Comparison of ENCODE assay signal across 1 cellular context in genomic region chr7:40870108-40870507, GRCh38.
TF ChIP-seq lines count a peak whose summit lies in the region.

No MANE protein-coding gene starts in this region.

TF ChIP-seq in GM23338, 12 proteins besides CTCF, POLR2A, EP300 and RAD21:
- TF ChIP-seq ZNF462 (CRISPR knock-in tag; IDR thresholded peaks at IDR 0.05), result no peak
- TF ChIP-seq STAT1 (IDR thresholded peaks at IDR 0.05; ENCODE audit: unreplicated experiment), result no peak
- no peak for TF ChIP-seq CREB1 (CRISPR knock-in tag; IDR thresholded peaks at IDR 0.05; ENCODE audit: low read depth)
- TF ChIP-seq EZH2 (IDR thresholded peaks at IDR 0.05; ENCODE audit: low read depth, unreplicated experiment), result no peak
- TF ChIP-seq POLR2AphosphoS5 (IDR thresholded peaks at IDR 0.05; ENCODE audit: low read depth), result no peak
- TF ChIP-seq JUNB (IDR thresholded peaks at IDR 0.05; ENCODE audit: unreplicated experiment), result no peak
- no peak for TF ChIP-seq NANOG (IDR thresholded peaks at IDR 0.05; ENCODE audit: borderline replicate concordance)
- no peak for TF ChIP-seq ETS1 (IDR thresholded peaks at IDR 0.05)
- no peak for TF ChIP-seq ZNF114 (CRISPR knock-in tag; IDR thresholded peaks at IDR 0.05)
- no peak for TF ChIP-seq REST (IDR thresholded peaks at IDR 0.05; ENCODE audit: unreplicated experiment)
- TF ChIP-seq EZH2phosphoT487 (IDR thresholded peaks at IDR 0.05; ENCODE audit: unreplicated experiment), result no peak
- no peak for TF ChIP-seq ZNF331 (CRISPR knock-in tag; IDR thresholded peaks at IDR 0.05; ENCODE audit: low read depth)
TF ChIP-seq in GM23338: peak in this region for 0.
